32 cellular contexts compared by ENCODE assay signal in genomic region chr13:44498502-44498901, GRCh38.
"Had no signal": no experiment of that assay in that cellular context is flagged by ENCODE, and none has a peak within 500 bp of the region (broad histone marks: within the 10 kb centered on the region; RNA-seq: fewer than 3 reads in every experiment).

No MANE protein-coding gene starts in this region.

- H3K27me3 Mint-ChIP-seq: activated naive CD4-positive, alpha-beta T cell treated with anti-CD3 and anti-CD28 coated beads, Interleukin-2, amount 50 U/mL, for 24 hours; activated naive CD8-positive, alpha-beta T cell treated with anti-CD3 and anti-CD28 coated beads, Interleukin-2, amount 10 ng/mL, durations not matched to agents 7 days and 5 days; activated T-cell treated with anti-CD3 and anti-CD28 coated beads, Interleukin-2, amount 50 U/mL, for 24 hours; central memory CD8-positive, alpha-beta T cell; IgD-negative memory B cell; T-cell had no signal

- DNase-seq: activated CD4-positive, alpha-beta T cell treated with anti-CD3 and anti-CD28 coated beads, Interleukin-2, amount 10 ng/mL, durations not matched to agents 24 days and 14 days; activated CD4-positive, alpha-beta T cell treated with anti-CD3 and anti-CD28 coated beads, Interleukin-2, amount 50 U/mL, for 48 hours; activated CD8-positive, alpha-beta T cell treated with anti-CD3 and anti-CD28 coated beads, Interleukin-2, amount 10 ng/mL, durations not matched to agents 7 days and 5 days; activated gamma-delta T cell; activated naive CD4-positive, alpha-beta T cell treated with Interleukin-2 at 50 U/mL for 16 hours; activated naive CD8-positive, alpha-beta T cell treated with anti-CD3 and anti-CD28 coated beads, Interleukin-2, amount 10 ng/mL, durations not matched to agents 7 days and 5 days; activated T-cell treated with anti-CD3 and anti-CD28 coated beads, Interleukin-2, amount 50 U/mL, for 24 hours; amygdala; Karpas-422; KBM-7; NCI-H1105; NCI-H1417 treated with DMSO at 0.1 percent for 48 hours; NCI-H1694; NCI-H2029; NCI-H510A; NCI-H526 treated with DMSO at 0.1 percent for 48 hours; NCI-H774; NK-92 treated with Interleukin-12 subunit alpha and Interleukin-12 subunit beta, amount 100 ng/mL, for 24 hours; PC-3; Peyer's patch; SIG-M5; T-cell; T-helper 2 cell; T-helper 9 cell; WERI-Rb-1 had no signal

- H3K4me3 Mint-ChIP-seq: activated CD4-positive, alpha-beta T cell treated with anti-CD3 and anti-CD28 coated beads, Interleukin-2, amount 10 ng/mL, durations not matched to agents 24 days and 14 days; activated CD8-positive, alpha-beta T cell treated with anti-CD3 and anti-CD28 coated beads, Interleukin-2, amount 10 ng/mL, durations not matched to agents 7 days and 5 days; activated naive CD4-positive, alpha-beta T cell treated with anti-CD3 and anti-CD28 coated beads, Interleukin-2, amount 50 U/mL, for 24 hours; activated naive CD8-positive, alpha-beta T cell treated with anti-CD3 and anti-CD28 coated beads, Interleukin-2, amount 10 ng/mL, durations not matched to agents 7 days and 5 days; activated T-cell treated with anti-CD3 and anti-CD28 coated beads, Interleukin-2, amount 50 U/mL, for 24 hours; central memory CD8-positive, alpha-beta T cell; IgD-negative memory B cell; T-cell had no signal

- H3K4me3 ChIP-seq: ascending aorta, cardiac muscle cell, Peyer's patch had no signal

- H3K9me3 ChIP-seq: Peyer's patch had no signal

- H3K9me3 Mint-ChIP-seq: activated CD4-positive, alpha-beta T cell treated with anti-CD3 and anti-CD28 coated beads, Interleukin-2, amount 10 ng/mL, durations not matched to agents 24 days and 14 days; central memory CD8-positive, alpha-beta T cell had no signal

- H3K27ac Mint-ChIP-seq: activated CD4-positive, alpha-beta T cell treated with anti-CD3 and anti-CD28 coated beads, Interleukin-2, amount 10 ng/mL, durations not matched to agents 24 days and 14 days; activated CD8-positive, alpha-beta T cell treated with anti-CD3 and anti-CD28 coated beads, Interleukin-2, amount 10 ng/mL, durations not matched to agents 7 days and 5 days; activated naive CD8-positive, alpha-beta T cell treated with anti-CD3 and anti-CD28 coated beads, Interleukin-2, amount 10 ng/mL, durations not matched to agents 7 days and 5 days; activated T-cell treated with anti-CD3 and anti-CD28 coated beads, Interleukin-2, amount 50 U/mL, for 24 hours; activated T-helper 2 cell treated with anti-CD3 and anti-CD28 coated beads, Interferon-gamma antibody, Interleukin-2, Interleukin-4, amounts not matched to agents 10 μg/mL and 5 μg/mL and 100 μg/mL, durations not matched to agents 14 hours and 24 hours and 36 hours; IgD-negative memory B cell; T-cell had no signal

- ATAC-seq: activated CD8-positive, alpha-beta T cell treated with anti-CD3 and anti-CD28 coated beads, Interleukin-2, amount 10 ng/mL, durations not matched to agents 7 days and 5 days; PC-3; Right ventricle myocardium inferior; T-cell had no signal

- H3K4me1 Mint-ChIP-seq: activated CD4-positive, alpha-beta T cell treated with anti-CD3 and anti-CD28 coated beads, Interleukin-2, amount 10 ng/mL, durations not matched to agents 24 days and 14 days; activated naive CD4-positive, alpha-beta T cell treated with anti-CD3 and anti-CD28 coated beads, Interleukin-2, amount 50 U/mL, for 24 hours had no signal
